ENCODE assay signal across 18 cellular contexts in the genomic region with DNA sequence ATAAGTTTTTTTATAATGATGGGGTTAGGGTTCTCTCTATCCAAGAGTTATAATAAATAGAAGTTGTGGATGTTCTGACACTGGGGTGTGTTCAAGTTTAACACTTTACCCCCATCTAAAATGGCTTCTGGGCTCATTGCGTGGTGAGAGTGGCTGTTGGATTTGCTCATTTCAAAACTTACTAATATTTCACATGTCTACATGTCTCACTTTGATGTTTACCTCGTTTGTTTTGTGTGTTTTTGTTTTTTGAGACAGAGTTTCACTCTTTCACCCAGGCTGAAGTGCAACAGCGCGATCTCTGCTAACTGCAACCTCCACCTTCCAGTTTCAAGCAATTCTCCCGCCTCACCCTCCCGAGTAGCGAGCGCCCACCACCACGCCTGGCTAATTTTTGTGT. TPM values are rescaled to one million over a fixed set of nuclear protein-coding genes. Genes with fewer than 3 reads are reported as not detected.
DNase-seq lines count a peak whose midpoint lies in the region; ATAC-seq lines count a peak whose summit lies in the region.
"Had no signal": no experiment of that assay in that cellular context is flagged by ENCODE, and none has a peak within 500 bp of the region (broad histone marks: within the 10 kb centered on the region; RNA-seq: fewer than 3 reads in every experiment).

No MANE protein-coding gene starts in this region.

- no peak for ATAC-seq in stimulated activated naive CD8-positive, alpha-beta T cell treated with anti-CD3 and anti-CD28 coated beads, Interleukin-15, amount 100 ng/mL, for 72 hours
- no peak for ATAC-seq in stimulated activated effector memory CD8-positive, alpha-beta T cell treated with anti-CD3 and anti-CD28 coated beads, Interleukin-12 subunit alpha, Interleukin-12 subunit beta, amount 100 ng/mL, for 72 hours
- ATAC-seq in HG03520 (IDR thresholded peaks at IDR 0.05; ENCODE audit: unreplicated experiment), result no peak

- H3K4me1 Mint-ChIP-seq in activated CD4-positive, alpha-beta T cell treated with anti-CD3 and anti-CD28 coated beads, Interleukin-2, amount 10 ng/mL, durations not matched to agents 7 days and 5 days, result peaks cover 65% of the 10 kb centered on the region
- H3K4me1 Mint-ChIP-seq in stimulated activated naive CD8-positive, alpha-beta T cell treated with anti-CD3 and anti-CD28 coated beads, Interleukin-15, Interleukin-2, amounts not matched to agents 100 ng/mL and 50 ng/mL, for 24 hours (ENCODE audit: low read depth), result peaks cover 70% of the 10 kb centered on the region
- peaks cover 82% of the 10 kb centered on the region for H3K4me1 Mint-ChIP-seq in stimulated activated naive CD8-positive, alpha-beta T cell treated with anti-CD3 and anti-CD28 coated beads, Interleukin-15, amount 100 ng/mL, for 72 hours
- peaks cover 51% of the 10 kb centered on the region for H3K4me1 Mint-ChIP-seq in activated T-helper 1 cell treated with anti-CD3 and anti-CD28 coated beads, Interleukin-12 subunit alpha, Interleukin-12 subunit beta, Interleukin-2, Interleukin-4 antibody, amounts not matched to agents 30 ng/mL and 10 ng/mL and 1 ng/mL, durations not matched to agents 14 hours and 24 hours and 36 hours (ENCODE audit: low read depth)
- peaks cover 65% of the 10 kb centered on the region for H3K4me1 Mint-ChIP-seq in stimulated activated effector memory CD8-positive, alpha-beta T cell treated with anti-CD3 and anti-CD28 coated beads, Interleukin-12 subunit alpha, Interleukin-12 subunit beta, amount 100 ng/mL, for 72 hours

- H3K27me3 Mint-ChIP-seq in activated CD4-positive, alpha-beta T cell treated with anti-CD3 and anti-CD28 coated beads, Interleukin-2, amount 10 ng/mL, durations not matched to agents 7 days and 5 days, result no peaks in the 10 kb centered on the region
- no peaks in the 10 kb centered on the region for H3K27me3 Mint-ChIP-seq in stimulated activated naive CD8-positive, alpha-beta T cell treated with anti-CD3 and anti-CD28 coated beads, Interleukin-15, Interleukin-2, amounts not matched to agents 100 ng/mL and 50 ng/mL, for 24 hours
- H3K27me3 Mint-ChIP-seq in stimulated activated naive CD8-positive, alpha-beta T cell treated with anti-CD3 and anti-CD28 coated beads, Interleukin-15, amount 100 ng/mL, for 72 hours, result no peaks in the 10 kb centered on the region
- H3K27me3 Mint-ChIP-seq in activated T-helper 1 cell treated with anti-CD3 and anti-CD28 coated beads, Interleukin-12 subunit alpha, Interleukin-12 subunit beta, Interleukin-2, Interleukin-4 antibody, amounts not matched to agents 30 ng/mL and 10 ng/mL and 1 ng/mL, durations not matched to agents 14 hours and 24 hours and 36 hours (ENCODE audit: insufficient read depth), result peaks cover 2% of the 10 kb centered on the region

- peaks cover 63% of the 10 kb centered on the region for H3K36me3 Mint-ChIP-seq in activated CD4-positive, alpha-beta T cell treated with anti-CD3 and anti-CD28 coated beads, Interleukin-2, amount 10 ng/mL, durations not matched to agents 7 days and 5 days (ENCODE audit: low read depth)
- H3K36me3 Mint-ChIP-seq in stimulated activated naive CD8-positive, alpha-beta T cell treated with anti-CD3 and anti-CD28 coated beads, Interleukin-15, Interleukin-2, amounts not matched to agents 100 ng/mL and 50 ng/mL, for 24 hours (ENCODE audit: low read depth), result peaks cover 66% of the 10 kb centered on the region
- H3K36me3 Mint-ChIP-seq in activated T-helper 1 cell treated with anti-CD3 and anti-CD28 coated beads, Interleukin-12 subunit alpha, Interleukin-12 subunit beta, Interleukin-2, Interleukin-4 antibody, amounts not matched to agents 30 ng/mL and 10 ng/mL and 1 ng/mL, durations not matched to agents 14 hours and 24 hours and 36 hours (ENCODE audit: low read depth), result peaks cover 50% of the 10 kb centered on the region
- peaks cover 77% of the 10 kb centered on the region for H3K36me3 Mint-ChIP-seq in stimulated activated effector memory CD8-positive, alpha-beta T cell treated with anti-CD3 and anti-CD28 coated beads, Interleukin-12 subunit alpha, Interleukin-12 subunit beta, amount 100 ng/mL, for 72 hours

- CTCF ChIA-PET in activated CD4-positive, alpha-beta T cell treated with anti-CD3 and anti-CD28 coated beads, Interleukin-2, amount 10 ng/mL, durations not matched to agents 7 days and 5 days (lab: Charles Lee), result no interaction called here

- no peak overlapping the region for H3K4me3 Mint-ChIP-seq in activated CD4-positive, alpha-beta T cell treated with anti-CD3 and anti-CD28 coated beads, Interleukin-2, amount 10 ng/mL, durations not matched to agents 7 days and 5 days
- H3K4me3 Mint-ChIP-seq in stimulated activated naive CD8-positive, alpha-beta T cell treated with anti-CD3 and anti-CD28 coated beads, Interleukin-15, Interleukin-2, amounts not matched to agents 100 ng/mL and 50 ng/mL, for 24 hours, result peak overlapping the region; percentile 37
- no peak overlapping the region for H3K4me3 Mint-ChIP-seq in stimulated activated naive CD8-positive, alpha-beta T cell treated with anti-CD3 and anti-CD28 coated beads, Interleukin-15, amount 100 ng/mL, for 72 hours
- H3K4me3 Mint-ChIP-seq in activated T-helper 1 cell treated with anti-CD3 and anti-CD28 coated beads, Interleukin-12 subunit alpha, Interleukin-12 subunit beta, Interleukin-2, Interleukin-4 antibody, amounts not matched to agents 30 ng/mL and 10 ng/mL and 1 ng/mL, durations not matched to agents 14 hours and 24 hours and 36 hours, result peak overlapping the region; percentile 22
- H3K4me3 Mint-ChIP-seq in stimulated activated effector memory CD8-positive, alpha-beta T cell treated with anti-CD3 and anti-CD28 coated beads, Interleukin-12 subunit alpha, Interleukin-12 subunit beta, amount 100 ng/mL, for 72 hours, result peak overlapping the region; percentile 19
- H3K4me3 Mint-ChIP-seq: HFFc6 had no signal

- peaks cover 5% of the 10 kb centered on the region for H3K9me3 Mint-ChIP-seq in activated CD4-positive, alpha-beta T cell treated with anti-CD3 and anti-CD28 coated beads, Interleukin-2, amount 10 ng/mL, durations not matched to agents 7 days and 5 days
- peaks cover 4% of the 10 kb centered on the region for H3K9me3 Mint-ChIP-seq in stimulated activated naive CD8-positive, alpha-beta T cell treated with anti-CD3 and anti-CD28 coated beads, Interleukin-15, Interleukin-2, amounts not matched to agents 100 ng/mL and 50 ng/mL, for 24 hours
- H3K9me3 Mint-ChIP-seq in stimulated activated naive CD8-positive, alpha-beta T cell treated with anti-CD3 and anti-CD28 coated beads, Interleukin-15, amount 100 ng/mL, for 72 hours, result peaks cover 0 to 4% of the 10 kb centered on the region in 2 donors
- H3K9me3 Mint-ChIP-seq in activated T-helper 1 cell treated with anti-CD3 and anti-CD28 coated beads, Interleukin-12 subunit alpha, Interleukin-12 subunit beta, Interleukin-2, Interleukin-4 antibody, amounts not matched to agents 30 ng/mL and 10 ng/mL and 1 ng/mL, durations not matched to agents 14 hours and 24 hours and 36 hours, result peaks cover 10% of the 10 kb centered on the region
- H3K9me3 Mint-ChIP-seq in stimulated activated effector memory CD8-positive, alpha-beta T cell treated with anti-CD3 and anti-CD28 coated beads, Interleukin-12 subunit alpha, Interleukin-12 subunit beta, amount 100 ng/mL, for 72 hours, result peaks cover 3% of the 10 kb centered on the region

- no peak for DNase-seq in activated CD4-positive, alpha-beta T cell treated with anti-CD3 and anti-CD28 coated beads, Interleukin-2, amount 10 ng/mL, durations not matched to agents 7 days and 5 days
- DNase-seq in activated CD4-positive, alpha-beta T cell treated with anti-CD3 and anti-CD28 coated beads, Interleukin-2, amount 50 U/mL, for 4 hours, result no peak
- DNase-seq in stimulated activated naive CD8-positive, alpha-beta T cell treated with anti-CD3 and anti-CD28 coated beads, Interleukin-15, amount 100 ng/mL, for 72 hours, result no peak
- no peak for DNase-seq in activated T-helper 1 cell treated with anti-CD3 and anti-CD28 coated beads, Interleukin-12 subunit alpha, Interleukin-12 subunit beta, Interleukin-2, Interleukin-4 antibody, amounts not matched to agents 30 ng/mL and 10 ng/mL and 1 ng/mL, durations not matched to agents 14 hours and 24 hours and 36 hours (ENCODE audit: low spot score)
- no peak for DNase-seq in stimulated activated effector memory CD8-positive, alpha-beta T cell treated with anti-CD3 and anti-CD28 coated beads, Interleukin-12 subunit alpha, Interleukin-12 subunit beta, amount 100 ng/mL, for 72 hours (ENCODE audit: low spot score in 2 of 2)
- no peak for DNase-seq in amniotic stem cell (lab: John Stamatoyannopoulos, UW)
- DNase-seq: COR-L47, DMS153, HFFc6, MG63, NCI-H1092, NCI-H146, NCI-H2081 treated with DMSO at 0.1 percent for 48 hours, NCI-H510A, NCI-H774, RPMI8226 had no signal

- intact Hi-C loops in activated T-helper 1 cell treated with anti-CD3 and anti-CD28 coated beads, Interleukin-12 subunit alpha, Interleukin-12 subunit beta, Interleukin-2, Interleukin-4 antibody, amounts not matched to agents 30 ng/mL and 10 ng/mL and 1 ng/mL, durations not matched to agents 14 hours and 24 hours and 36 hours (cut with micrococcal nuclease), result loop anchor here (5.0 kb wide), 2 partner anchors 114 to 204 kb away; a partner anchor contains a TSS

- POLR2A ChIA-PET in activated CD4-positive, alpha-beta T cell treated with anti-CD3 and anti-CD28 coated beads, Interleukin-2, amount 10 ng/mL, durations not matched to agents 7 days and 5 days (lab: Charles Lee), result no interaction called here

- peak overlapping the region; percentile 83 for H3K27ac Mint-ChIP-seq in activated CD4-positive, alpha-beta T cell treated with anti-CD3 and anti-CD28 coated beads, Interleukin-2, amount 10 ng/mL, durations not matched to agents 7 days and 5 days
- peak overlapping the region; percentile 21 for H3K27ac Mint-ChIP-seq in stimulated activated naive CD8-positive, alpha-beta T cell treated with anti-CD3 and anti-CD28 coated beads, Interleukin-15, Interleukin-2, amounts not matched to agents 100 ng/mL and 50 ng/mL, for 24 hours
- no peak overlapping the region for H3K27ac Mint-ChIP-seq in stimulated activated naive CD8-positive, alpha-beta T cell treated with anti-CD3 and anti-CD28 coated beads, Interleukin-15, amount 100 ng/mL, for 72 hours
- peak overlapping the region; percentile 71 for H3K27ac Mint-ChIP-seq in activated T-helper 1 cell treated with anti-CD3 and anti-CD28 coated beads, Interleukin-12 subunit alpha, Interleukin-12 subunit beta, Interleukin-2, Interleukin-4 antibody, amounts not matched to agents 30 ng/mL and 10 ng/mL and 1 ng/mL, durations not matched to agents 14 hours and 24 hours and 36 hours
- peak overlapping the region; percentile 61 for H3K27ac Mint-ChIP-seq in stimulated activated effector memory CD8-positive, alpha-beta T cell treated with anti-CD3 and anti-CD28 coated beads, Interleukin-12 subunit alpha, Interleukin-12 subunit beta, amount 100 ng/mL, for 72 hours
- H3K27ac Mint-ChIP-seq: HFFc6 had no signal

RNA-seq across cellular contexts. Expression of a gene that starts 3.7 kb away (rescaled TPM):
- 10 to 100 TPM; 47.7 to 48.1 TPM for total RNA-seq in activated CD4-positive, alpha-beta T cell treated with anti-CD3 and anti-CD28 coated beads, Interleukin-2, amount 10 ng/mL, durations not matched to agents 7 days and 5 days
- 76.8 and 77.8 TPM in 2 replicates for total RNA-seq in activated T-helper 1 cell treated with anti-CD3 and anti-CD28 coated beads, Interleukin-12 subunit alpha, Interleukin-12 subunit beta, Interleukin-2, Interleukin-4 antibody, amounts not matched to agents 30 ng/mL and 10 ng/mL and 1 ng/mL, durations not matched to agents 14 hours and 24 hours and 36 hours

RNA-seq across cellular contexts. Expression of a gene that starts 3.7 kb away (rescaled TPM):
- total RNA-seq in activated CD4-positive, alpha-beta T cell treated with anti-CD3 and anti-CD28 coated beads, Interleukin-2, amount 10 ng/mL, durations not matched to agents 7 days and 5 days, result under 1 TPM; 0.56 to 0.72 TPM
- total RNA-seq in activated T-helper 1 cell treated with anti-CD3 and anti-CD28 coated beads, Interleukin-12 subunit alpha, Interleukin-12 subunit beta, Interleukin-2, Interleukin-4 antibody, amounts not matched to agents 30 ng/mL and 10 ng/mL and 1 ng/mL, durations not matched to agents 14 hours and 24 hours and 36 hours, result 1.2 TPM in 2 replicates

RNA-seq across cellular contexts. Expression of a gene that starts 55.9 kb away (rescaled TPM):
- total RNA-seq in activated CD4-positive, alpha-beta T cell treated with anti-CD3 and anti-CD28 coated beads, Interleukin-2, amount 10 ng/mL, durations not matched to agents 7 days and 5 days, result 10 to 100 TPM; 74.0 to 81.4 TPM
- 123 and 135 TPM in 2 replicates for total RNA-seq in activated T-helper 1 cell treated with anti-CD3 and anti-CD28 coated beads, Interleukin-12 subunit alpha, Interleukin-12 subunit beta, Interleukin-2, Interleukin-4 antibody, amounts not matched to agents 30 ng/mL and 10 ng/mL and 1 ng/mL, durations not matched to agents 14 hours and 24 hours and 36 hours

Comparison
In these comparisons a context has a peak if more than half of its experiments do, and no peak if none do; other contexts are left out.
1. H3K27ac Mint-ChIP-seq: peak in activated CD4-positive, alpha-beta T cell treated with anti-CD3 and anti-CD28 coated beads, Interleukin-2, amount 10 ng/mL, durations not matched to agents 7 days and 5 days (single experiment), stimulated activated naive CD8-positive, alpha-beta T cell treated with anti-CD3 and anti-CD28 coated beads, Interleukin-15, Interleukin-2, amounts not matched to agents 100 ng/mL and 50 ng/mL, for 24 hours (single experiment), activated T-helper 1 cell treated with anti-CD3 and anti-CD28 coated beads, Interleukin-12 subunit alpha, Interleukin-12 subunit beta, Interleukin-2, Interleukin-4 antibody, amounts not matched to agents 30 ng/mL and 10 ng/mL and 1 ng/mL, durations not matched to agents 14 hours and 24 hours and 36 hours (single experiment) and stimulated activated effector memory CD8-positive, alpha-beta T cell treated with anti-CD3 and anti-CD28 coated beads, Interleukin-12 subunit alpha, Interleukin-12 subunit beta, amount 100 ng/mL, for 72 hours (single experiment); none in stimulated activated naive CD8-positive, alpha-beta T cell treated with anti-CD3 and anti-CD28 coated beads, Interleukin-15, amount 100 ng/mL, for 72 hours (0 of 2).
2. H3K4me3 Mint-ChIP-seq: peak in stimulated activated naive CD8-positive, alpha-beta T cell treated with anti-CD3 and anti-CD28 coated beads, Interleukin-15, Interleukin-2, amounts not matched to agents 100 ng/mL and 50 ng/mL, for 24 hours (single experiment), activated T-helper 1 cell treated with anti-CD3 and anti-CD28 coated beads, Interleukin-12 subunit alpha, Interleukin-12 subunit beta, Interleukin-2, Interleukin-4 antibody, amounts not matched to agents 30 ng/mL and 10 ng/mL and 1 ng/mL, durations not matched to agents 14 hours and 24 hours and 36 hours (single experiment) and stimulated activated effector memory CD8-positive, alpha-beta T cell treated with anti-CD3 and anti-CD28 coated beads, Interleukin-12 subunit alpha, Interleukin-12 subunit beta, amount 100 ng/mL, for 72 hours (single experiment); none in activated CD4-positive, alpha-beta T cell treated with anti-CD3 and anti-CD28 coated beads, Interleukin-2, amount 10 ng/mL, durations not matched to agents 7 days and 5 days (single experiment) and stimulated activated naive CD8-positive, alpha-beta T cell treated with anti-CD3 and anti-CD28 coated beads, Interleukin-15, amount 100 ng/mL, for 72 hours (0 of 2).